In the genomic region with DNA sequence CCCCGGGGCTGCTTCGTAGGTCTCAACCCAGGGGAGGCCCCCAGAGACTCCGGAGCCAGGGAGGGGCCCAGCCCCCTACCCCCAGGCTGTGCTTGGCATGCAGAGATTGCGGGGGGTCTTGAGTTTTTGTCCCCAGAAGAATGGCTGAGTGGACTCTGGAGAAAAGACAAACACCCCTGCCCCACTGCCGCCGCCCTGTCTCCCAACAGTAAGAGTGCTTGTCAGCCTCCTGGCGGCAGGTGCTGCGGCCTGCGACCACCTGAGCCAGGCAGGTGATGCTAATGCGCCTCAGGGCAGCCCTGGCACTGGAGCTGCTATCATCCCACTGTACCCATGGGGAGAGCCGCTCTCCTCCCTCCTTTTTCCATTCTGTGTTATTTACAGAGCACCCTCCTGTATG, we compare ENCODE assay signal across 20 cellular contexts. TPM values are rescaled to one million over a fixed set of nuclear protein-coding genes. Genes with fewer than 3 reads are reported as not detected.
A peak's percentile ranks its signal among the peaks of the same experiment; 100 is the strongest.
DNase-seq lines count a peak whose midpoint lies in the region; FAIRE-seq and TF ChIP-seq lines count a peak whose summit lies in the region.
"Had no signal": no experiment of that assay in that cellular context is flagged by ENCODE, and none has a peak within 500 bp of the region (broad histone marks: within the 10 kb centered on the region; RNA-seq: fewer than 3 reads in every experiment).

No MANE protein-coding gene starts in this region.

- H3K27ac Mint-ChIP-seq in T-helper 1 cell treated with Interleukin-12 subunit alpha and Interleukin-12 subunit beta and Interleukin-4 antibody, amounts not matched to agents 30 μg/mL and 1 μg/mL, for 36 hours, result no peak overlapping the region
- H3K27ac Mint-ChIP-seq in H9, result peak overlapping the region in 1 of 3 experiments; percentile 63; a peak in 1 of 7 replicates
- no peak overlapping the region for H3K27ac Mint-ChIP-seq in activated T-helper 2 cell treated with anti-CD3 and anti-CD28 coated beads, Interferon-gamma antibody, Interleukin-2, Interleukin-4, amounts not matched to agents 10 μg/mL and 5 μg/mL and 100 μg/mL, durations not matched to agents 14 hours and 24 hours and 36 hours

- H2AK5ac ChIP-seq in H9 (ENCODE audit: insufficient read length, low read length) (no peak overlapping the region), neuronal stem cell (ENCODE audit: low read depth, low read length) (peak overlapping the region; percentile 53)

- H2BK5ac ChIP-seq in H9 (ENCODE audit: insufficient read length, low read length) (no peak overlapping the region), neuronal stem cell (ENCODE audit: low read length) (peak overlapping the region; percentile 90)

- no peak overlapping the region for H4K5ac ChIP-seq in H9 (ENCODE audit: insufficient read length, low read depth, low read length)

- intact Hi-C loops in activated T-helper 2 cell treated with anti-CD3 and anti-CD28 coated beads, Interferon-gamma antibody, Interleukin-2, Interleukin-4, amounts not matched to agents 10 μg/mL and 5 μg/mL and 100 μg/mL, durations not matched to agents 14 hours and 24 hours and 36 hours (cut with micrococcal nuclease), result no loop called here
- intact Hi-C loops in kidney (cut with DNase I) (no loop called here), posterior vena cava (cut with DNase I) (no loop called here)

- H2BK15ac ChIP-seq in H9 (ENCODE audit: low read depth, low read length) (no peak overlapping the region), neuronal stem cell (ENCODE audit: low read length) (peak overlapping the region; percentile 75)

- H3K4ac ChIP-seq in H9 (ENCODE audit: low read depth, low read length), result no peak overlapping the region
- H3K4ac ChIP-seq in neuronal stem cell (ENCODE audit: low read length), result no peak overlapping the region

- H3K27me3 Mint-ChIP-seq in T-helper 1 cell treated with Interleukin-12 subunit alpha and Interleukin-12 subunit beta and Interleukin-4 antibody, amounts not matched to agents 30 μg/mL and 1 μg/mL, for 36 hours (ENCODE audit: low read depth), result peaks cover 27% of the 10 kb centered on the region
- peaks cover 25% of the 10 kb centered on the region for H3K27me3 Mint-ChIP-seq in H9 (ENCODE audit: low read depth)
- peaks cover 20% of the 10 kb centered on the region for H3K27me3 Mint-ChIP-seq in activated T-helper 2 cell treated with anti-CD3 and anti-CD28 coated beads, Interferon-gamma antibody, Interleukin-2, Interleukin-4, amounts not matched to agents 10 μg/mL and 5 μg/mL and 100 μg/mL, durations not matched to agents 14 hours and 24 hours and 36 hours (ENCODE audit: low read depth)

- peaks cover 4% of the 10 kb centered on the region; the same call in 1 of the 2 replicates for H3K4me1 ChIP-seq in H9 (ENCODE audit: insufficient read depth, low read length)
- peaks cover 0 to 11% of the 10 kb centered on the region in 2 donors for H3K4me1 ChIP-seq in neuronal stem cell (ENCODE audit: control insufficient read depth in 2 of 2, insufficient read depth in 1 of 2, low read depth in 1 of 2, low read length in 2 of 2)
- H3K4me1 ChIP-seq in kidney (ENCODE audit: control insufficient read depth in 1 of 2, insufficient read depth in 1 of 2, low read depth in 1 of 2, low read length in 2 of 2), result peaks cover 0 to 4% of the 10 kb centered on the region in 2 donors

- no peak overlapping the region for H3K4me3 ChIP-seq in neuronal stem cell (ENCODE audit: low read length in 2 of 2)
- no peak overlapping the region for H3K4me3 ChIP-seq in kidney (ENCODE audit: low read length in 2 of 2)
- H3K4me3 ChIP-seq: colonic mucosa had no signal

- H2BK120ac ChIP-seq in H9 (ENCODE audit: low read depth, low read length, poor library complexity, severe bottlenecking) (no peak overlapping the region), neuronal stem cell (ENCODE audit: low read depth, low read length) (no peak overlapping the region)

- peaks cover 18% of the 10 kb centered on the region for H3K4me1 Mint-ChIP-seq in T-helper 1 cell treated with Interleukin-12 subunit alpha and Interleukin-12 subunit beta and Interleukin-4 antibody, amounts not matched to agents 30 μg/mL and 1 μg/mL, for 36 hours (ENCODE audit: low read depth)
- peaks cover 22 to 39% of the 10 kb centered on the region in 2 experiments for H3K4me1 Mint-ChIP-seq in H9
- peaks cover 20% of the 10 kb centered on the region for H3K4me1 Mint-ChIP-seq in activated T-helper 2 cell treated with anti-CD3 and anti-CD28 coated beads, Interferon-gamma antibody, Interleukin-2, Interleukin-4, amounts not matched to agents 10 μg/mL and 5 μg/mL and 100 μg/mL, durations not matched to agents 14 hours and 24 hours and 36 hours (ENCODE audit: low read depth)

- FAIRE-seq in kidney (lab: Jason Lieb, UNC), result no peak

- H3K27me3 ChIP-seq in H9 (ENCODE audit: insufficient read depth, low read length) (no peaks in the 10 kb centered on the region), neuronal stem cell (ENCODE audit: control insufficient read depth in 3 of 3, insufficient read depth in 3 of 3, low read depth in 1 of 3, low read length in 3 of 3) (peaks cover 0 to 47% (median 4%) of the 10 kb centered on the region in 3 experiments)

- H4K91ac ChIP-seq in H9 (ENCODE audit: insufficient read length, low read depth, low read length) (no peak overlapping the region), neuronal stem cell (ENCODE audit: low read depth, low read length, poor library complexity) (peak overlapping the region; percentile 53)

- H3K79me2 ChIP-seq in H9 (ENCODE audit: insufficient read depth, low read length), result no peaks in the 10 kb centered on the region

- peaks cover 16 to 32% of the 10 kb centered on the region in 2 donors for H3K36me3 ChIP-seq in neuronal stem cell (replicated peaks in 1 of 2; ENCODE audit: control insufficient read depth in 2 of 2, insufficient read depth in 2 of 2, low read length in 2 of 2)
- no peaks in the 10 kb centered on the region for H3K36me3 ChIP-seq in kidney (ENCODE audit: control insufficient read depth in 1 of 2, insufficient read depth in 2 of 2, low read length in 2 of 2)
- H3K36me3 ChIP-seq: colonic mucosa had no signal

- peak; percentile 26; the same call in 2 of the 3 replicates for TF ChIP-seq CTCF in H9 (conservative IDR thresholded peaks at IDR 0.05)
- TF ChIP-seq CTCF in kidney (IDR thresholded peaks at IDR 0.05; ENCODE audit: borderline replicate concordance, extremely low read depth, insufficient read depth), result no peak

- DNase-seq in T-helper 1 cell (no peak), H9 (no peak), neuronal stem cell (ENCODE audit: low spot score) (no peak), OCI-M1 (lab: John Stamatoyannopoulos, UW) (no peak), kidney (no peak), posterior vena cava (ENCODE audit: low spot score) (no peak)
- no peak for DNase-seq in activated T-helper 2 cell treated with anti-CD3 and anti-CD28 coated beads, Interferon-gamma antibody, Interleukin-2, Interleukin-4, amounts not matched to agents 10 μg/mL and 5 μg/mL and 100 μg/mL, durations not matched to agents 14 hours and 24 hours and 36 hours (ENCODE audit: low spot score)
- DNase-seq: activated CD4-positive, alpha-beta T cell treated with anti-CD3 and anti-CD28 coated beads, Interleukin-2, amount 50 U/mL, for 4 hours; activated effector memory CD4-positive, alpha-beta T cell treated with anti-CD3 and anti-CD28 coated beads, Interleukin-2, amount 50 U/mL, for 16 hours; colonic mucosa; KBM-7; NCI-H1092 treated with DMSO at 0.1 percent for 48 hours; nucleus accumbens; SIG-M5; sigmoid colon; stimulated activated CD4-positive, alpha-beta T cell treated with anti-CD3 and anti-CD28 coated beads, Interleukin-2, amount 100 ng/mL, for 48 hours had no signal

- H3K79me1 ChIP-seq in H9 (ENCODE audit: insufficient read depth, low read depth, low read length, poor library complexity, severe bottlenecking) (no peaks in the 10 kb centered on the region), neuronal stem cell (ENCODE audit: low read depth, low read length) (peaks cover 4% of the 10 kb centered on the region)

- H3T11ph ChIP-seq in H9 (ENCODE audit: low read length), result no peak overlapping the region

- H2BK20ac ChIP-seq in H9 (ENCODE audit: low read depth, low read length, poor library complexity, severe bottlenecking), result no peak overlapping the region

- H3K23me2 ChIP-seq in H9 (ENCODE audit: insufficient read length, low read depth, low read length, poor library complexity, severe bottlenecking), result peaks cover 15% of the 10 kb centered on the region

- no CpG with 5 or more reads among the region's 11 CpGs for WGBS in H9 (ENCODE audit: extremely low coverage, insufficient read length, low lambda C conversion rate)
- no CpG with 5 or more reads among the region's 11 CpGs for WGBS in neuronal stem cell (ENCODE audit: extremely low coverage in 2 of 2, insufficient read length in 2 of 2, insufficient replicate concordance in 1 of 2), 2 donors

- H3K27ac ChIP-seq in H9 (ENCODE audit: insufficient read length, low read depth, low read length) (no peak overlapping the region), neuronal stem cell (replicated peaks; ENCODE audit: low read length) (no peak overlapping the region), kidney (ENCODE audit: low read depth in 2 of 2, low read length in 2 of 2) (no peak overlapping the region)
- H3K27ac ChIP-seq: colonic mucosa, gastroesophageal sphincter, sigmoid colon had no signal

- H2BK12ac ChIP-seq in H9 (ENCODE audit: insufficient read length, low read depth, low read length), result no peak overlapping the region
- peak overlapping the region; percentile 22 for H2BK12ac ChIP-seq in neuronal stem cell (ENCODE audit: low read length)

- H4K20me1 ChIP-seq in H9 (ENCODE audit: control insufficient read depth, insufficient read depth, insufficient read length), result no peaks in the 10 kb centered on the region

- peaks cover 12% of the 10 kb centered on the region for H3K36me3 Mint-ChIP-seq in T-helper 1 cell treated with Interleukin-12 subunit alpha and Interleukin-12 subunit beta and Interleukin-4 antibody, amounts not matched to agents 30 μg/mL and 1 μg/mL, for 36 hours (ENCODE audit: low read depth)
- peaks cover 3 to 13% (median 13%) of the 10 kb centered on the region in 3 experiments; a peak in 6 of 7 replicates for H3K36me3 Mint-ChIP-seq in H9 (ENCODE audit: insufficient read depth in 1 of 3, low read depth in 3 of 3)
- peaks cover 23% of the 10 kb centered on the region for H3K36me3 Mint-ChIP-seq in activated T-helper 2 cell treated with anti-CD3 and anti-CD28 coated beads, Interferon-gamma antibody, Interleukin-2, Interleukin-4, amounts not matched to agents 10 μg/mL and 5 μg/mL and 100 μg/mL, durations not matched to agents 14 hours and 24 hours and 36 hours (ENCODE audit: low read depth)

- no peak overlapping the region for H3K18ac ChIP-seq in H9 (ENCODE audit: insufficient read length, low read depth, low read length)
- peak overlapping the region; percentile 48 for H3K18ac ChIP-seq in neuronal stem cell (ENCODE audit: low read length)

- H3K23ac ChIP-seq in H9 (ENCODE audit: insufficient read length, low read depth, low read length) (no peak overlapping the region), neuronal stem cell (ENCODE audit: low read depth, low read length, poor library complexity) (peak overlapping the region; percentile 55)

- no peaks in the 10 kb centered on the region for H3K9me3 Mint-ChIP-seq in T-helper 1 cell treated with Interleukin-12 subunit alpha and Interleukin-12 subunit beta and Interleukin-4 antibody, amounts not matched to agents 30 μg/mL and 1 μg/mL, for 36 hours
- H3K9me3 Mint-ChIP-seq in H9, result no peaks in the 10 kb centered on the region; a peak in 1 of 5 replicates
- no peaks in the 10 kb centered on the region for H3K9me3 Mint-ChIP-seq in activated T-helper 2 cell treated with anti-CD3 and anti-CD28 coated beads, Interferon-gamma antibody, Interleukin-2, Interleukin-4, amounts not matched to agents 10 μg/mL and 5 μg/mL and 100 μg/mL, durations not matched to agents 14 hours and 24 hours and 36 hours

- peak overlapping the region; percentile 70 for H3K4me3 Mint-ChIP-seq in T-helper 1 cell treated with Interleukin-12 subunit alpha and Interleukin-12 subunit beta and Interleukin-4 antibody, amounts not matched to agents 30 μg/mL and 1 μg/mL, for 36 hours
- H3K4me3 Mint-ChIP-seq in H9, result peak overlapping the region in 1 of 2 experiments; percentile 67; a peak in 1 of 5 replicates
- peak overlapping the region; percentile 60 for H3K4me3 Mint-ChIP-seq in activated T-helper 2 cell treated with anti-CD3 and anti-CD28 coated beads, Interferon-gamma antibody, Interleukin-2, Interleukin-4, amounts not matched to agents 10 μg/mL and 5 μg/mL and 100 μg/mL, durations not matched to agents 14 hours and 24 hours and 36 hours (ENCODE audit: low read depth)

- H4K8ac ChIP-seq in H9 (replicated peaks; ENCODE audit: insufficient read length, low read depth, low read length) (no peak overlapping the region), neuronal stem cell (ENCODE audit: low read depth, low read length) (no peak overlapping the region)

- H3K4me2 ChIP-seq in H9 (ENCODE audit: insufficient read depth, insufficient read length, low read length) (no peak overlapping the region), neuronal stem cell (ENCODE audit: insufficient read depth, low read length, poor library complexity, severe bottlenecking) (no peak overlapping the region)

- H3K14ac ChIP-seq in H9 (ENCODE audit: insufficient read depth, low read length), result no peak overlapping the region
- no peak overlapping the region for H3K14ac ChIP-seq in neuronal stem cell (ENCODE audit: low read length)

- H3K9ac ChIP-seq in H9 (ENCODE audit: extremely low read depth, insufficient read length, low read length) (no peak overlapping the region), neuronal stem cell (ENCODE audit: low read depth, low read length, poor library complexity) (no peak overlapping the region), kidney (ENCODE audit: low read length in 2 of 2) (no peak overlapping the region)

- H3K9me3 ChIP-seq in H9 (ENCODE audit: control insufficient read depth, low read depth, low read length) (no peaks in the 10 kb centered on the region), neuronal stem cell (replicated peaks in 1 of 2; ENCODE audit: control insufficient read depth in 2 of 2, insufficient read depth in 1 of 2, low read depth in 1 of 2, low read length in 2 of 2) (peaks cover 0 to 1% of the 10 kb centered on the region in 2 donors), kidney (ENCODE audit: control insufficient read depth in 1 of 2, low read length in 2 of 2) (no peaks in the 10 kb centered on the region)
- H3K9me3 ChIP-seq: colonic mucosa, gastroesophageal sphincter, sigmoid colon, upper lobe of left lung had no signal

- H3K56ac ChIP-seq in H9 (ENCODE audit: insufficient read length, low read depth, low read length), result no peak overlapping the region

- H2AFZ ChIP-seq in H9 (ENCODE audit: low read length) (no peak overlapping the region), neuronal stem cell (ENCODE audit: low read length) (no peak overlapping the region)

RNA-seq across cellular contexts. Expression of gene IL17C, which starts 2.7 kb away (rescaled TPM):
- total RNA-seq in H9 (2021) (0.29 and 0.31 TPM in 2 replicates), kidney (not detected), posterior vena cava (not detected)
- total RNA-seq in activated T-helper 2 cell treated with anti-CD3 and anti-CD28 coated beads, Interferon-gamma antibody, Interleukin-2, Interleukin-4, amounts not matched to agents 10 μg/mL and 5 μg/mL and 100 μg/mL, durations not matched to agents 14 hours and 24 hours and 36 hours, result not detected in 2 replicates
- 0.06 TPM for polyA plus RNA-seq in neuronal stem cell (2013, experiment 1 of 2)
- 0.08 TPM for polyA plus RNA-seq in neuronal stem cell (2013, experiment 2 of 2)
- not detected for polyA plus RNA-seq in kidney (ENCODE audit: insufficient read depth, low read depth, low replicate concordance)
- total RNA-seq: colonic mucosa, gastroesophageal sphincter, mesenteric fat pad, sigmoid colon had no signal

RNA-seq across cellular contexts. Expression of gene CYBA, which starts 15.2 kb away (rescaled TPM):
- total RNA-seq in H9 (2021) (153 and 160 TPM in 2 replicates), kidney (395 TPM), posterior vena cava (100 to 1,000 TPM in 1 of 2 donors, 10 to 100 TPM in 1; 71.4 to 168 TPM)
- 233 and 242 TPM in 2 replicates for total RNA-seq in activated T-helper 2 cell treated with anti-CD3 and anti-CD28 coated beads, Interferon-gamma antibody, Interleukin-2, Interleukin-4, amounts not matched to agents 10 μg/mL and 5 μg/mL and 100 μg/mL, durations not matched to agents 14 hours and 24 hours and 36 hours
- 74.4 TPM for polyA plus RNA-seq in neuronal stem cell (2013, experiment 1 of 2)
- polyA plus RNA-seq in neuronal stem cell (2013, experiment 2 of 2), result 71.9 TPM
- polyA plus RNA-seq in kidney (ENCODE audit: insufficient read depth, low read depth, low replicate concordance), result 263 TPM

RNA-seq across cellular contexts. Expression of gene MVD, which starts 27.2 kb away (rescaled TPM):
- total RNA-seq in H9 (2021), result 53.2 and 57.1 TPM in 2 replicates
- total RNA-seq in activated T-helper 2 cell treated with anti-CD3 and anti-CD28 coated beads, Interferon-gamma antibody, Interleukin-2, Interleukin-4, amounts not matched to agents 10 μg/mL and 5 μg/mL and 100 μg/mL, durations not matched to agents 14 hours and 24 hours and 36 hours, result 132 and 137 TPM in 2 replicates
- polyA plus RNA-seq in neuronal stem cell (2013, experiment 1 of 2), result 50.0 TPM
- 51.3 TPM for polyA plus RNA-seq in neuronal stem cell (2013, experiment 2 of 2)
- total RNA-seq in kidney, result 35.4 TPM
- 48.9 TPM for polyA plus RNA-seq in kidney (ENCODE audit: insufficient read depth, low read depth, low replicate concordance)
- 10 to 100 TPM; 21.6 to 22.6 TPM for total RNA-seq in posterior vena cava

RNA-seq across cellular contexts. Expression of gene SNAI3, which starts 50.6 kb away (rescaled TPM):
- total RNA-seq in H9 (2021) (3.2 and 3.7 TPM in 2 replicates), kidney (2.3 TPM), posterior vena cava (under 1 TPM; 0.43 to 0.56 TPM)
- 2.0 and 2.3 TPM in 2 replicates for total RNA-seq in activated T-helper 2 cell treated with anti-CD3 and anti-CD28 coated beads, Interferon-gamma antibody, Interleukin-2, Interleukin-4, amounts not matched to agents 10 μg/mL and 5 μg/mL and 100 μg/mL, durations not matched to agents 14 hours and 24 hours and 36 hours
- polyA plus RNA-seq in neuronal stem cell (2013, experiment 1 of 2), result 0.50 TPM
- 0.32 TPM for polyA plus RNA-seq in neuronal stem cell (2013, experiment 2 of 2)
- 0.75 TPM for polyA plus RNA-seq in kidney (ENCODE audit: insufficient read depth, low read depth, low replicate concordance)
